In the genomic region with DNA sequence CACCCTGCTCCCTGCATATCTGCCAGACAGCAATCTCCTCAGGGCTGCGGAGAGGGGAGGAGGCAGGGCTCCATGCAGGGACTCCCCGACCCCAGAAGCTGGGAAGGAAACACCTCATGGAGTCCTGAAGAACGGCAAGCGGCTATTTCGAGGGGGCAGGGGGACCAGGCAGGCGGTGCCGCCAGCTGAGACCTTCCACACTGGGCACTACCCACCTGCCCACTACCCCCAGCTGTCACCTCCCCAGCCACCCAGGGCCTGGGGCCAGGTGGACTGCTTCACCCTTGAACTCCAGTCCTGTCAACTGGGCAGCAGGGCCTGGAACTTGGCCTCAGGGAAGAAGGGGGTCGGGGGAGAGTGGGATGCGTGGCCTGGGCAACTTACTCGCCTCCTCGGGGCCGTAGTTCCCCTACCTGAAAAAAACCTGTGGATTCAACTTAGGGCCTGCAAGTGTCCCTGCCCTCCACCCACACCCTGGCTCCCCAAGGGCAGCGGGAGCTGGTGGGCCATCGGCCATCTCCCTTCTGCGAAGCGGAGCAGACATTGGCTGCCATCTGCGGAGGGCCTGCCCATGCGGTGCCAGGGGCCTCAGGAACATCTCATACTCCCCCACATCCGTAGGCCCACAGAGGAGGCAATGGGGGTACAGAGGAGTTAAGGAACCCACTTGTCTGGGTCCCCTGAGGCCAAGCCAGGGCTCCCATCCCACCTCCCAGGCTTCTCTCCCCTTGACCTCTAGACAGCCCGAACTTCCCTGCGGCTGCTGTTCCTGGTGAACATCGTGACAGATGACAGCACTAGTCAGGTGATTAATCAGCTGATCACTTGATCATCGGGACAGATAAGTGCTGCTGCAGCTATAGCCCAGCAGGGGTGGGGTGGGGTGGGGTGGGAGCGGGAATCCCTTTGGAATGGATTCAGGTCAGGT, we compare ENCODE assay signal across 1 cellular context.
A peak's percentile ranks its signal among the peaks of the same experiment; 100 is the strongest.
TF ChIP-seq lines count a peak whose summit lies in the region.

No MANE protein-coding gene starts in this region.

TF ChIP-seq in K562, 482 proteins besides CTCF, POLR2A, EP300 and RAD21 (continued from another document and continues in another):
- TF ChIP-seq HNRNPLL (IDR thresholded peaks at IDR 0.05; ENCODE audit: low read depth, low read length, poor library complexity, severe bottlenecking) (no peak), NCOA2 (IDR thresholded peaks at IDR 0.05; ENCODE audit: partially characterized antibody in 2 of 2) (no peak), POLR3A (IDR thresholded peaks at IDR 0.05; ENCODE audit: borderline replicate concordance, extremely low read depth, insufficient read depth, insufficient read length) (no peak), ZNF57 (CRISPR knock-in tag; IDR thresholded peaks at IDR 0.05) (no peak), BHLHE40 (IDR thresholded peaks at IDR 0.05; ENCODE audit: low read length) (0 out of 2 replicates have a peak, but pooled peaks have one; percentile 36), TAL1 (IDR thresholded peaks at IDR 0.05) (no peak), MCM7 (IDR thresholded peaks at IDR 0.05) (no peak), MBD2 (IDR thresholded peaks at IDR 0.05; ENCODE audit: borderline replicate concordance, low read depth) (no peak), ZNF583 (CRISPR knock-in tag; IDR thresholded peaks at IDR 0.05) (no peak), RBM25 (IDR thresholded peaks at IDR 0.05; ENCODE audit: low read depth, low read length, severe bottlenecking) (no peak), GABPB1 (CRISPR knock-in tag; IDR thresholded peaks at IDR 0.05) (no peak), ZBTB8A (IDR thresholded peaks at IDR 0.05; ENCODE audit: partially characterized antibody) (no peak), HDAC2 (IDR thresholded peaks at IDR 0.05) (no peak), HMG20A (CRISPR knock-in tag; conservative IDR thresholded peaks at IDR 0.05) (no peak), ZC3H4 (CRISPR knock-in tag; IDR thresholded peaks at IDR 0.05; ENCODE audit: borderline replicate concordance) (no peak), NR2C2 (CRISPR knock-in tag; IDR thresholded peaks at IDR 0.05) (no peak), NR2C2 (tag; IDR thresholded peaks at IDR 0.05) (no peak), CCNT2 (IDR thresholded peaks at IDR 0.05; ENCODE audit: borderline replicate concordance, extremely low read depth, insufficient read length, low read depth, low read length) (no peak), RUNX1 (IDR thresholded peaks at IDR 0.05; ENCODE audit: low read depth) (no peak), NRF1 (conservative IDR thresholded peaks at IDR 0.05 in 1 of 2, IDR thresholded peaks at IDR 0.05 in 1 of 2) (no peak), MEIS2 (IDR thresholded peaks at IDR 0.05; ENCODE audit: partially characterized antibody) (peak; percentile 41), ARNT (IDR thresholded peaks at IDR 0.05) (no peak), POLR2AphosphoS5 (IDR thresholded peaks at IDR 0.05; ENCODE audit: control insufficient read depth, insufficient read depth, low read depth, low read length) (no peak), U2AF2 (optimal IDR thresholded peaks at IDR 0.05; ENCODE audit: low read depth, low read length) (no peak), FOXJ2 (tag; IDR thresholded peaks at IDR 0.05) (no peak), BACH1 (tag; IDR thresholded peaks at IDR 0.05) (0 out of 2 replicates have a peak, but pooled peaks have one; percentile 40), FOS (IDR thresholded peaks at IDR 0.05; ENCODE audit: extremely low read depth, insufficient read length) (no peak), DMBX1 (CRISPR knock-in tag; IDR thresholded peaks at IDR 0.05; ENCODE audit: borderline replicate concordance) (no peak), MTA1 (IDR thresholded peaks at IDR 0.05; ENCODE audit: borderline replicate concordance) (no peak)
- TF ChIP-seq, protein P1, sequence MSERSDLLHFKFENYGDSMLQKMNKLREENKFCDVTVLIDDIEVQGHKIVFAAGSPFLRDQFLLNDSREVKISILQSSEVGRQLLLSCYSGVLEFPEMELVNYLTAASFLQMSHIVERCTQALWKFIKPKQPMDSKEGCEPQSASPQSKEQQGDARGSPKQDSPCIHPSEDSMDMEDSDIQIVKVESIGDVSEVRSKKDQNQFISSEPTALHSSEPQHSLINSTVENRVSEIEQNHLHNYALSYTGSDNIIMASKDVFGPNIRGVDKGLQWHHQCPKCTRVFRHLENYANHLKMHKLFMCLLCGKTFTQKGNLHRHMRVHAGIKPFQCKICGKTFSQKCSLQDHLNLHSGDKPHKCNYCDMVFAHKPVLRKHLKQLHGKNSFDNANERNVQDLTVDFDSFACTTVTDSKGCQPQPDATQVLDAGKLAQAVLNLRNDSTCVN (CRISPR knock-in tag; IDR thresholded peaks at IDR 0.05) = no peak
- TF ChIP-seq, protein P2, sequence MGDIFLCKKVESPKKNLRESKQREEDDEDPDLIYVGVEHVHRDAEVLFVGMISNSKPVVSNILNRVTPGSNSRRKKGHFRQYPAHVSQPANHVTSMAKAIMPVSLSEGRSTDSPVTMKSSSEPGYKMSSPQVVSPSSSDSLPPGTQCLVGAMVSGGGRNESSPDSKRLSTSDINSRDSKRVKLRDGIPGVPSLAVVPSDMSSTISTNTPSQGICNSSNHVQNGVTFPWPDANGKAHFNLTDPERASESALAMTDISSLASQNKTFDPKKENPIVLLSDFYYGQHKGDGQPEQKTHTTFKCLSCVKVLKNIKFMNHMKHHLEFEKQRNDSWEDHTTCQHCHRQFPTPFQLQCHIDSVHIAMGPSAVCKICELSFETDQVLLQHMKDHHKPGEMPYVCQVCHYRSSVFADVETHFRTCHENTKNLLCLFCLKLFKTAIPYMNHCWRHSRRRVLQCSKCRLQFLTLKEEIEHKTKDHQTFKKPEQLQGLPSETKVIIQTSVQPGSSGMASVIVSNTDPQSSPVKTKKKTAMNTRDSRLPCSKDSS (IDR thresholded peaks at IDR 0.05; ENCODE audit: low read depth, partially characterized antibody) = no peak
- TF ChIP-seq, protein P3, sequence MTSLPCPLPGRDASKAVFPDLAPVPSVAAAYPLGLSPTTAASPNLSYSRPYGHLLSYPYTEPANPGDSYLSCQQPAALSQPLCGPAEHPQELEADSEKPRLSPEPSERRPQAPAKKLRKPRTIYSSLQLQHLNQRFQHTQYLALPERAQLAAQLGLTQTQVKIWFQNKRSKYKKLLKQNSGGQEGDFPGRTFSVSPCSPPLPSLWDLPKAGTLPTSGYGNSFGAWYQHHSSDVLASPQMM (CRISPR knock-in tag; IDR thresholded peaks at IDR 0.05) = no peak
- TF ChIP-seq, protein P4, sequence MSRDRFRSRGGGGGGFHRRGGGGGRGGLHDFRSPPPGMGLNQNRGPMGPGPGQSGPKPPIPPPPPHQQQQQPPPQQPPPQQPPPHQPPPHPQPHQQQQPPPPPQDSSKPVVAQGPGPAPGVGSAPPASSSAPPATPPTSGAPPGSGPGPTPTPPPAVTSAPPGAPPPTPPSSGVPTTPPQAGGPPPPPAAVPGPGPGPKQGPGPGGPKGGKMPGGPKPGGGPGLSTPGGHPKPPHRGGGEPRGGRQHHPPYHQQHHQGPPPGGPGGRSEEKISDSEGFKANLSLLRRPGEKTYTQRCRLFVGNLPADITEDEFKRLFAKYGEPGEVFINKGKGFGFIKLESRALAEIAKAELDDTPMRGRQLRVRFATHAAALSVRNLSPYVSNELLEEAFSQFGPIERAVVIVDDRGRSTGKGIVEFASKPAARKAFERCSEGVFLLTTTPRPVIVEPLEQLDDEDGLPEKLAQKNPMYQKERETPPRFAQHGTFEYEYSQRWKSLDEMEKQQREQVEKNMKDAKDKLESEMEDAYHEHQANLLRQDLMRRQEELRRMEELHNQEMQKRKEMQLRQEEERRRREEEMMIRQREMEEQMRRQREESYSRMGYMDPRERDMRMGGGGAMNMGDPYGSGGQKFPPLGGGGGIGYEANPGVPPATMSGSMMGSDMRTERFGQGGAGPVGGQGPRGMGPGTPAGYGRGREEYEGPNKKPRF (IDR thresholded peaks at IDR 0.05; ENCODE audit: low read depth, low read length) = no peak
- TF ChIP-seq, protein P5, sequence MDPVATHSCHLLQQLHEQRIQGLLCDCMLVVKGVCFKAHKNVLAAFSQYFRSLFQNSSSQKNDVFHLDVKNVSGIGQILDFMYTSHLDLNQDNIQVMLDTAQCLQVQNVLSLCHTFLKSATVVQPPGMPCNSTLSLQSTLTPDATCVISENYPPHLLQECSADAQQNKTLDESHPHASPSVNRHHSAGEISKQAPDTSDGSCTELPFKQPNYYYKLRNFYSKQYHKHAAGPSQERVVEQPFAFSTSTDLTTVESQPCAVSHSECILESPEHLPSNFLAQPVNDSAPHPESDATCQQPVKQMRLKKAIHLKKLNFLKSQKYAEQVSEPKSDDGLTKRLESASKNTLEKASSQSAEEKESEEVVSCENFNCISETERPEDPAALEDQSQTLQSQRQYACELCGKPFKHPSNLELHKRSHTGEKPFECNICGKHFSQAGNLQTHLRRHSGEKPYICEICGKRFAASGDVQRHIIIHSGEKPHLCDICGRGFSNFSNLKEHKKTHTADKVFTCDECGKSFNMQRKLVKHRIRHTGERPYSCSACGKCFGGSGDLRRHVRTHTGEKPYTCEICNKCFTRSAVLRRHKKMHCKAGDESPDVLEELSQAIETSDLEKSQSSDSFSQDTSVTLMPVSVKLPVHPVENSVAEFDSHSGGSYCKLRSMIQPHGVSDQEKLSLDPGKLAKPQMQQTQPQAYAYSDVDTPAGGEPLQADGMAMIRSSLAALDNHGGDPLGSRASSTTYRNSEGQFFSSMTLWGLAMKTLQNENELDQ (CRISPR knock-in tag; IDR thresholded peaks at IDR 0.05; ENCODE audit: borderline replicate concordance) = no peak
- TF ChIP-seq, protein P6, sequence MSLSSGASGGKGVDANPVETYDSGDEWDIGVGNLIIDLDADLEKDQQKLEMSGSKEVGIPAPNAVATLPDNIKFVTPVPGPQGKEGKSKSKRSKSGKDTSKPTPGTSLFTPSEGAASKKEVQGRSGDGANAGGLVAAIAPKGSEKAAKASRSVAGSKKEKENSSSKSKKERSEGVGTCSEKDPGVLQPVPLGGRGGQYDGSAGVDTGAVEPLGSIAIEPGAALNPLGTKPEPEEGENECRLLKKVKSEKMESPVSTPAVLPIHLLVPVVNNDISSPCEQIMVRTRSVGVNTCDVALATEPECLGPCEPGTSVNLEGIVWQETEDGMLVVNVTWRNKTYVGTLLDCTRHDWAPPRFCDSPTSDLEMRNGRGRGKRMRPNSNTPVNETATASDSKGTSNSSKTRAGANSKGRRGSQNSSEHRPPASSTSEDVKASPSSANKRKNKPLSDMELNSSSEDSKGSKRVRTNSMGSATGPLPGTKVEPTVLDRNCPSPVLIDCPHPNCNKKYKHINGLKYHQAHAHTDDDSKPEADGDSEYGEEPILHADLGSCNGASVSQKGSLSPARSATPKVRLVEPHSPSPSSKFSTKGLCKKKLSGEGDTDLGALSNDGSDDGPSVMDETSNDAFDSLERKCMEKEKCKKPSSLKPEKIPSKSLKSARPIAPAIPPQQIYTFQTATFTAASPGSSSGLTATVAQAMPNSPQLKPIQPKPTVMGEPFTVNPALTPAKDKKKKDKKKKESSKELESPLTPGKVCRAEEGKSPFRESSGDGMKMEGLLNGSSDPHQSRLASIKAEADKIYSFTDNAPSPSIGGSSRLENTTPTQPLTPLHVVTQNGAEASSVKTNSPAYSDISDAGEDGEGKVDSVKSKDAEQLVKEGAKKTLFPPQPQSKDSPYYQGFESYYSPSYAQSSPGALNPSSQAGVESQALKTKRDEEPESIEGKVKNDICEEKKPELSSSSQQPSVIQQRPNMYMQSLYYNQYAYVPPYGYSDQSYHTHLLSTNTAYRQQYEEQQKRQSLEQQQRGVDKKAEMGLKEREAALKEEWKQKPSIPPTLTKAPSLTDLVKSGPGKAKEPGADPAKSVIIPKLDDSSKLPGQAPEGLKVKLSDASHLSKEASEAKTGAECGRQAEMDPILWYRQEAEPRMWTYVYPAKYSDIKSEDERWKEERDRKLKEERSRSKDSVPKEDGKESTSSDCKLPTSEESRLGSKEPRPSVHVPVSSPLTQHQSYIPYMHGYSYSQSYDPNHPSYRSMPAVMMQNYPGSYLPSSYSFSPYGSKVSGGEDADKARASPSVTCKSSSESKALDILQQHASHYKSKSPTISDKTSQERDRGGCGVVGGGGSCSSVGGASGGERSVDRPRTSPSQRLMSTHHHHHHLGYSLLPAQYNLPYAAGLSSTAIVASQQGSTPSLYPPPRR (CRISPR knock-in tag; IDR thresholded peaks at IDR 0.05; ENCODE audit: borderline replicate concordance) = no peak
- TF ChIP-seq, protein P7, sequence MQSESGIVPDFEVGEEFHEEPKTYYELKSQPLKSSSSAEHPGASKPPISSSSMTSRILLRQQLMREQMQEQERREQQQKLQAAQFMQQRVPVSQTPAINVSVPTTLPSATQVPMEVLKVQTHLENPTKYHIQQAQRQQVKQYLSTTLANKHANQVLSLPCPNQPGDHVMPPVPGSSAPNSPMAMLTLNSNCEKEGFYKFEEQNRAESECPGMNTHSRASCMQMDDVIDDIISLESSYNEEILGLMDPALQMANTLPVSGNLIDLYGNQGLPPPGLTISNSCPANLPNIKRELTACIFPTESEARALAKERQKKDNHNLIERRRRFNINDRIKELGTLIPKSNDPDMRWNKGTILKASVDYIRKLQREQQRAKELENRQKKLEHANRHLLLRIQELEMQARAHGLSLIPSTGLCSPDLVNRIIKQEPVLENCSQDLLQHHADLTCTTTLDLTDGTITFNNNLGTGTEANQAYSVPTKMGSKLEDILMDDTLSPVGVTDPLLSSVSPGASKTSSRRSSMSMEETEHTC (IDR thresholded peaks at IDR 0.05) = no peak
- TF ChIP-seq, protein P8, sequence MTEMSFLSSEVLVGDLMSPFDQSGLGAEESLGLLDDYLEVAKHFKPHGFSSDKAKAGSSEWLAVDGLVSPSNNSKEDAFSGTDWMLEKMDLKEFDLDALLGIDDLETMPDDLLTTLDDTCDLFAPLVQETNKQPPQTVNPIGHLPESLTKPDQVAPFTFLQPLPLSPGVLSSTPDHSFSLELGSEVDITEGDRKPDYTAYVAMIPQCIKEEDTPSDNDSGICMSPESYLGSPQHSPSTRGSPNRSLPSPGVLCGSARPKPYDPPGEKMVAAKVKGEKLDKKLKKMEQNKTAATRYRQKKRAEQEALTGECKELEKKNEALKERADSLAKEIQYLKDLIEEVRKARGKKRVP (CRISPR knock-in tag; IDR thresholded peaks at IDR 0.05) = no peak
- TF ChIP-seq, protein P9, sequence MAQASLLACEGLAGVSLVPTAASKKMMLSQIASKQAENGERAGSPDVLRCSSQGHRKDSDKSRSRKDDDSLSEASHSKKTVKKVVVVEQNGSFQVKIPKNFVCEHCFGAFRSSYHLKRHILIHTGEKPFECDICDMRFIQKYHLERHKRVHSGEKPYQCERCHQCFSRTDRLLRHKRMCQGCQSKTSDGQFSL (CRISPR knock-in tag; IDR thresholded peaks at IDR 0.05) = no peak
- TF ChIP-seq, protein P9 (tag; IDR thresholded peaks at IDR 0.05) = no peak
- TF ChIP-seq, protein P10, sequence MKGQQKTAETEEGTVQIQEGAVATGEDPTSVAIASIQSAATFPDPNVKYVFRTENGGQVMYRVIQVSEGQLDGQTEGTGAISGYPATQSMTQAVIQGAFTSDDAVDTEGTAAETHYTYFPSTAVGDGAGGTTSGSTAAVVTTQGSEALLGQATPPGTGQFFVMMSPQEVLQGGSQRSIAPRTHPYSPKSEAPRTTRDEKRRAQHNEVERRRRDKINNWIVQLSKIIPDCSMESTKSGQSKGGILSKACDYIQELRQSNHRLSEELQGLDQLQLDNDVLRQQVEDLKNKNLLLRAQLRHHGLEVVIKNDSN (CRISPR knock-in tag; IDR thresholded peaks at IDR 0.05) = peak; percentile 58; the same call in 1 of the 2 replicates
